In the genomic region with DNA sequence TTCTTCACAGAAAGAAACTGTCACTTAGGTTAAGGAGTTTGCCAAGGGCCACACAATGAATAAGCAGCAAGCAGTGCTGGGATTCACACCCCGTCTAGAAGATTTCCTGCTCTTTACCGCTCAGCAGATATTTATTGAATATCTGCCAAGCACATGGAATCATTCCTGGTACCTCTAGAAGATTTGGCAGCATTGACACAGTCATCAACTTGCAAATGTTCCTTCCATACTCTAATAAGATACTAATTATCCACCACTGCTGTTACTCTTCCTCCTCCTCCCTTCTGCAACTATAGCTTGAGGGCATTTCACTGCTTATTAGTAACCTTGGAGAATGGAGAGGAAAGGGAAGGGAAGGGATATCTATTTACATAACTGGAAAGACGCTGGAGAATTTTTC, we compare ENCODE assay signal across 1 cellular context.
TF ChIP-seq lines count a peak whose summit lies in the region.

No MANE protein-coding gene starts in this region.

TF ChIP-seq in IMR-90, 13 proteins besides CTCF, POLR2A, EP300 and RAD21:
- TF ChIP-seq SMC3 (IDR thresholded peaks at IDR 0.05; ENCODE audit: low read depth, low read length): no peak
TF ChIP-seq in IMR-90: peak in this region for 0.
